8 cellular contexts compared by ENCODE assay signal in the genomic region with DNA sequence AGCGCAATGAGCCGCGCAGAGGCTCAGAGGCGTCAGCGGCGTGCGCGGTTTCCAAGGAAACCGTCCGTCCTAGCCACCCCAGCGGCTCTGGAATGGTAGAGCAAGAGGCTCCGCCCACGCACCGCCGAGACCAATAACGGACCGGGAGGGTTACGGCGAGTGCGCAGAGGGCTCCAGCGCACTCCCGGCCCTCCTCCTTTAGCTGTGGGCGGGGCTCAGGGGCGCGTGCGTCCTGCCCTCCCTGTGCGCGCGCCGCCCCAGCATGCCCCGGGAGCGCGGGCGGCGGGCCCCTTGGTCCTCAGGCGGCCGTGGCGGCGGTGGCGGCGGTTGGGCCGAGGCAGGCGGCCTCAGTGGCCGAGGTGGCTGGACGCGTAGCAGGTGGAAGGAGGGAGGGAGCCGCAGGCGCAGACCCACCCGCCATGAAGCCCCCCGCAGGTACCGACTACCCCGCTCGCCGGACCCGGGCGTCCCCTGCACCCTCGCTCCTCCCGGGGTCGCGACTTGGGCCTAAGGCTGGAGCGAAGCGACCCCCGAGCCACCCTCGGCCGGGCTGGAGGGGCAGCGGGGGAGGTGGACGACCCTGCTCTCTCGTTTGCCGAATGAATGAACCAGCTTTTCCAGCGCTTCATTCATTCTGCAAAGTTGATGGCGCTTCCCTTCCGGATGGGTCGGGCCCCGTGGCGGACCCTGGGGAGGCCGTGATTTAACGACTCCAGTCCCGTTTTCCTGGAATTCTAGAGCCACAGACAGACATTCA. TPM values are rescaled to one million over a fixed set of nuclear protein-coding genes. Genes with fewer than 3 reads are reported as not detected.
DNase-seq lines count a peak whose midpoint lies in the region; ATAC-seq and TF ChIP-seq lines count a peak whose summit lies in the region.

A gene (plus strand): TSS at position 260 of the 757 bp plus-strand sequence. CDS start 160 bp downstream, at position 420.

- 0% methylated on average over 31 to 78 of the region's 78 CpGs for WGBS in spleen, 5 donors

- peak; percentile 67 for ATAC-seq in HG03196 (IDR thresholded peaks at IDR 0.05; ENCODE audit: unreplicated experiment)

- intact Hi-C loops in spleen (cut with DNase I; ENCODE audit: low total_unique reads), result no loop called here

- no peak for TF ChIP-seq CTCF in AG04450 (IDR thresholded peaks at IDR 0.05; ENCODE audit: low read depth, low read length)
- peak in 4 of 11 experiments; percentile 34 to 55 (median 48) for TF ChIP-seq CTCF in spleen (IDR thresholded peaks at IDR 0.05 in 8 of 11, conservative IDR thresholded peaks at IDR 0.05 in 3 of 11)

- H3K4me1 ChIP-seq in spleen, result peaks cover 33 to 88% (median 60%) of the 10 kb centered on the region in 6 donors

- TF ChIP-seq POLR2A in GM18951 (IDR thresholded peaks at IDR 0.05; ENCODE audit: extremely low read depth, insufficient read depth, insufficient read length) (peak; percentile 98), spleen (IDR thresholded peaks at IDR 0.05) (peak in 2 of 3 donors; percentile 29 to 47)

- H3K9me3 ChIP-seq in AG04450 (ENCODE audit: control insufficient read depth, insufficient read depth, low read length) (peaks cover 5% of the 10 kb centered on the region; the same call in 1 of the 2 replicates), spleen (no peaks in the 10 kb centered on the region)

- CTCF ChIA-PET in AG04450 (lab: Charles Lee), result interaction anchor here (1.0 to 1.3 kb wide), 2 partner anchors 102 to 137 kb away, joined by 3 to 4 read pairs; no protein-coding TSS in a partner anchor

- H3K27ac ChIP-seq in AG04450 (ENCODE audit: low read depth, low read length), result no peak within 1 kb of the TSS
- peak within 1 kb of the TSS in 7 of 8 donors; percentile 8 to 85 (median 71) for H3K27ac ChIP-seq in spleen

- peak within 1 kb of the TSS; percentile 88 for H3K4me3 ChIP-seq in AG04450 (ENCODE audit: low read depth, low read length)
- peak within 1 kb of the TSS; percentile 85 to 99 (median 96) for H3K4me3 ChIP-seq in spleen

- no peaks in the 10 kb centered on the region for H3K27me3 ChIP-seq in AG04450 (ENCODE audit: control insufficient read depth, insufficient read depth, low read length)
- no peaks in the 10 kb centered on the region for H3K27me3 ChIP-seq in spleen (replicated peaks in 1 of 7)

- POLR2A ChIA-PET in AG04450 (lab: Yijun Ruan, JAX), result interaction anchor here (1.0 kb wide), 1 partner anchor 309 kb away, joined by 4 read pairs; a partner anchor contains a TSS

- DNase-seq in AG04450 (ENCODE audit: low read depth, low spot score) (peak; percentile 96), NCI-H345 treated with DMSO at 0.1 percent for 48 hours (lab: John Stamatoyannopoulos, UW; ENCODE audit: unreplicated experiment) (peak; percentile 96), inferior parietal cortex (ENCODE audit: extremely low spot score) (peak; percentile 97), spleen (peak; percentile 100)
- DNase-seq in activated CD4-positive, CD25-positive, alpha-beta regulatory T cell (lab: John Stamatoyannopoulos, UW), result peak; percentile 96 to 98 (median 98)
- DNase-seq in central memory CD4-positive, alpha-beta T cell, result peak; percentile 98

- in situ Hi-C loops in GM18951 (cut with MboI; ENCODE audit: low sequenced_read_pairs, unreplicated experiment), result no loop called here

- H3K36me3 ChIP-seq in spleen, result peaks cover 0 to 8% (median 3%) of the 10 kb centered on the region in 6 donors

RNA-seq across cellular contexts. Expression of the gene that starts here (rescaled TPM):
- polyA plus RNA-seq in AG04450 (2011; rRNA removed) (35.4 and 45.6 TPM in 2 replicates), spleen (10 to 100 TPM; 55.5 to 96.2 (median 59.0) TPM)
- polyA minus RNA-seq in AG04450 (2011; rRNA and poly(A)+ RNA removed), result 49.8 and 54.4 TPM in 2 replicates
- total RNA-seq in spleen, result 10 to 100 TPM; 31.0 to 48.8 (median 37.4) TPM
